Comparison of ENCODE assay signal across 19 cellular contexts in the genomic region with DNA sequence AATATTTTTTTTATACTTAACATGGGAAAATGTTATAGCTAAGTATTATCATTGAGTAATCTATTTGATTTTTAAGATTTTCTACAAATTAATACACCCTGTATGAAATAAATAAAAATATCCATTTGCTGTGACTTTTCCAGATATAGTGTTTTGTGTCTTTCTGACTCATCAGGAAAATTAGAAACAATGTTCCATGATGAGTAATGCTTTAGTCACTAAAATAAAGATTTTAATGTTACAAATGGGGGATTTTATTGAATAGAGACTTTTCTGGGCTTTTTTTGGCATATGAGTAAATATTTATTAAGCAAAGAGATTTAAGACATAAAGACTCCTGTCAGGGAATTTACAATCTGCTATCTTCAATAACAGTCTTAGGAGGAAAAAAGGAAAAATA.
DNase-seq lines count a peak whose midpoint lies in the region; ATAC-seq, FAIRE-seq and TF ChIP-seq lines count a peak whose summit lies in the region.
"Had no signal": no experiment of that assay in that cellular context is flagged by ENCODE, and none has a peak within 500 bp of the region (broad histone marks: within the 10 kb centered on the region; RNA-seq: fewer than 3 reads in every experiment).

No MANE protein-coding gene starts in this region.

- H3K27ac ChIP-seq in kidney (ENCODE audit: low read depth in 2 of 2, low read length in 2 of 2) (no peak overlapping the region), ovary (no peak overlapping the region)
- H3K27ac ChIP-seq: neutrophil, upper lobe of left lung had no signal

- no peaks in the 10 kb centered on the region for H3K36me3 Mint-ChIP-seq in stimulated activated effector memory CD8-positive, alpha-beta T cell treated with anti-CD3 and anti-CD28 coated beads, Interleukin-12 subunit alpha, Interleukin-12 subunit beta, amount 100 ng/mL, for 72 hours
- H3K36me3 Mint-ChIP-seq: activated naive CD8-positive, alpha-beta T cell; stimulated activated naive B cell treated with anti-CD40 and anti-IgM and Interleukin-4, amounts not matched to agents 10 μg/mL and 1 μg/mL and 100 μg/mL, for 72 hours had no signal

- no peak for ATAC-seq in stimulated activated effector memory CD8-positive, alpha-beta T cell treated with anti-CD3 and anti-CD28 coated beads, Interleukin-12 subunit alpha, Interleukin-12 subunit beta, amount 100 ng/mL, for 72 hours
- ATAC-seq: stimulated activated naive B cell treated with anti-CD40 and anti-IgM and Interleukin-4, amounts not matched to agents 10 μg/mL and 1 μg/mL and 100 μg/mL, for 72 hours had no signal

- FAIRE-seq in RCC 7860 (lab: Jason Lieb, UNC) (peak; percentile 93), kidney (lab: Jason Lieb, UNC) (peak; percentile 52)
- FAIRE-seq: colon had no signal

- no peak overlapping the region for H3K4me3 Mint-ChIP-seq in stimulated activated effector memory CD8-positive, alpha-beta T cell treated with anti-CD3 and anti-CD28 coated beads, Interleukin-12 subunit alpha, Interleukin-12 subunit beta, amount 100 ng/mL, for 72 hours
- H3K4me3 Mint-ChIP-seq: activated naive CD8-positive, alpha-beta T cell; stimulated activated naive B cell treated with anti-CD40 and anti-IgM and Interleukin-4, amounts not matched to agents 10 μg/mL and 1 μg/mL and 100 μg/mL, for 72 hours had no signal

- no peaks in the 10 kb centered on the region for H3K27me3 ChIP-seq in ovary
- H3K27me3 ChIP-seq: neutrophil, upper lobe of left lung had no signal

- H3K4me1 ChIP-seq in kidney (ENCODE audit: control insufficient read depth in 1 of 2, insufficient read depth in 1 of 2, low read depth in 1 of 2, low read length in 2 of 2) = no peaks in the 10 kb centered on the region
- H3K4me1 ChIP-seq in ovary (ENCODE audit: insufficient read depth) = no peaks in the 10 kb centered on the region

- no peaks in the 10 kb centered on the region for H3K4me1 Mint-ChIP-seq in stimulated activated effector memory CD8-positive, alpha-beta T cell treated with anti-CD3 and anti-CD28 coated beads, Interleukin-12 subunit alpha, Interleukin-12 subunit beta, amount 100 ng/mL, for 72 hours
- H3K4me1 Mint-ChIP-seq: stimulated activated naive B cell treated with anti-CD40 and anti-IgM and Interleukin-4, amounts not matched to agents 10 μg/mL and 1 μg/mL and 100 μg/mL, for 72 hours had no signal

- TF ChIP-seq CTCF in choroid plexus epithelial cell (conservative IDR thresholded peaks at IDR 0.05; ENCODE audit: low read depth, low read length) (no peak), kidney (IDR thresholded peaks at IDR 0.05; ENCODE audit: borderline replicate concordance, extremely low read depth, insufficient read depth) (no peak), ovary (IDR thresholded peaks at IDR 0.05) (no peak)

- H3K9me3 Mint-ChIP-seq in stimulated activated effector memory CD8-positive, alpha-beta T cell treated with anti-CD3 and anti-CD28 coated beads, Interleukin-12 subunit alpha, Interleukin-12 subunit beta, amount 100 ng/mL, for 72 hours = peaks cover 4% of the 10 kb centered on the region

- no peaks in the 10 kb centered on the region for H3K36me3 ChIP-seq in kidney (ENCODE audit: control insufficient read depth in 1 of 2, insufficient read depth in 2 of 2, low read length in 2 of 2)
- no peaks in the 10 kb centered on the region for H3K36me3 ChIP-seq in ovary
- H3K36me3 ChIP-seq: neutrophil, upper lobe of left lung had no signal

- TF ChIP-seq EP300 in ovary (IDR thresholded peaks at IDR 0.05) = no peak

- DNase-seq in AG20443 (ENCODE audit: low spot score) (peak; percentile 19), RCC 7860 (ENCODE audit: low spot score) (peak; percentile 25), choroid plexus epithelial cell (ENCODE audit: low read depth) (peak; percentile 38), kidney (no peak), ovary (no peak), SHP77 (lab: John Stamatoyannopoulos, UW) (no peak)
- no peak for DNase-seq in effector CD8-positive, alpha-beta T cell (lab: John Stamatoyannopoulos, UW)
- DNase-seq in stimulated activated effector memory CD8-positive, alpha-beta T cell treated with anti-CD3 and anti-CD28 coated beads, Interleukin-12 subunit alpha, Interleukin-12 subunit beta, amount 100 ng/mL, for 72 hours (ENCODE audit: low spot score in 2 of 2) = no peak
- DNase-seq: activated CD4-positive, alpha-beta T cell treated with anti-CD3 and anti-CD28 coated beads for 48 hours; DMS 273 treated with DMSO at 0.1 percent for 48 hours; NCI-H2081; NCI-H748 treated with DMSO at 0.1 percent for 48 hours; RPMI8226; stimulated activated naive B cell treated with anti-CD40 and anti-IgM and Interleukin-4, amounts not matched to agents 10 μg/mL and 1 μg/mL and 100 μg/mL, for 72 hours; T-helper 2 cell; upper lobe of left lung had no signal

- TF ChIP-seq POLR2A in ovary (IDR thresholded peaks at IDR 0.05) = no peak

- intact Hi-C loops in kidney (cut with DNase I) (no loop called here), ovary (cut with DNase I) (no loop called here)

- H3K9me3 ChIP-seq in kidney (ENCODE audit: control insufficient read depth in 1 of 2, low read length in 2 of 2) (no peaks in the 10 kb centered on the region), ovary (no peaks in the 10 kb centered on the region)
- H3K9me3 ChIP-seq: neutrophil, upper lobe of left lung had no signal

- H3K9ac ChIP-seq in kidney (ENCODE audit: low read length in 2 of 2) = no peak overlapping the region

- H3K4me3 ChIP-seq in choroid plexus epithelial cell (ENCODE audit: low read depth, low read length) (no peak overlapping the region), kidney (ENCODE audit: low read length in 2 of 2) (no peak overlapping the region), ovary (no peak overlapping the region)
- H3K4me3 ChIP-seq: upper lobe of left lung had no signal

- no peak overlapping the region for H3K27ac Mint-ChIP-seq in stimulated activated effector memory CD8-positive, alpha-beta T cell treated with anti-CD3 and anti-CD28 coated beads, Interleukin-12 subunit alpha, Interleukin-12 subunit beta, amount 100 ng/mL, for 72 hours
- H3K27ac Mint-ChIP-seq: activated naive CD8-positive, alpha-beta T cell; stimulated activated naive B cell treated with anti-CD40 and anti-IgM and Interleukin-4, amounts not matched to agents 10 μg/mL and 1 μg/mL and 100 μg/mL, for 72 hours had no signal

Comparison
In these comparisons a context has a peak if more than half of its experiments do, and no peak if none do; other contexts are left out.
1. DNase-seq: peak in AG20443 (single experiment), RCC 7860 (single experiment) and choroid plexus epithelial cell (single experiment); none in kidney (single experiment), effector CD8-positive, alpha-beta T cell (single experiment), ovary (0 of 5), SHP77 (0 of 2) and stimulated activated effector memory CD8-positive, alpha-beta T cell treated with anti-CD3 and anti-CD28 coated beads, Interleukin-12 subunit alpha, Interleukin-12 subunit beta, amount 100 ng/mL, for 72 hours (0 of 2).